In the genomic region with DNA sequence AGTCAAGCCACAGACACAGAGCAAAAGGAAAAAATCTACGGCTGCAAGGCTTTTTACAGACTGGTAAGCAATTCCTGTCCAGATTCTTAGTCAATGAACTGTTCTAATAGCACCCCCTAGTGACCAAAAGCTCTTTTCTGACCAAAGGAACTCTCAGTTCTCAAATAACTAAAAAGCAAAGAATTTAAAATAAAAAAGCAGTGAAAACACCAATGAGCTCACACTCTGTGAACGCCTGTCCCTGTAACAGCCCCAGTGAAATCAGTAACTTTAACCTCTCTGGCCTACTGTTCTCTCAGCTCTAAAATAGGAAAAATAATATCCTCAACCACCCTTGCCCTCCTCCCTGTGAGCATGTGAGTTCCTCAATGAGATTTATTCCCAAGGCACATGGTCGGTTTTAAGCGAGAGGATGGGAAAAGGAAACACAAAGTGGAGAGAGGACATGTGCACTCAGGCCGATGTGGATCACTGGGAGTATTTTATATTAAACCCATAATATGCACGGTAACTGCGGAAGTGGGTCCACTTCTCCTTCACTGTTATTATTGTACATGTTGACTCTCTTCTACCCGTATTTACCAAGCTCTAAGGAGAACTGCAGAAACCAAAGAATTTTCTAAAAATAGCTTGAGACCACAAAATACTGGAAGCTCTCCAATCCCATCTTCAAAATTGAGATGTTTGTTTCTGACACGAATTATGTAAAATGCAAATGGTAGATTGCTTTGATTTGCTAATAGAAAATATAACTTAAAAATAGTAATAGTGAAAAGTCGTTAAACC, we compare ENCODE assay signal across 1 cellular context.
TF ChIP-seq lines count a peak whose summit lies in the region.

No MANE protein-coding gene starts in this region.

TF ChIP-seq in SK-N-SH treated with all-trans-retinoic acid at 6 μM for 48 hours, 23 proteins besides CTCF, POLR2A, EP300 and RAD21 (continued from another document):
- TF ChIP-seq, protein P1, sequence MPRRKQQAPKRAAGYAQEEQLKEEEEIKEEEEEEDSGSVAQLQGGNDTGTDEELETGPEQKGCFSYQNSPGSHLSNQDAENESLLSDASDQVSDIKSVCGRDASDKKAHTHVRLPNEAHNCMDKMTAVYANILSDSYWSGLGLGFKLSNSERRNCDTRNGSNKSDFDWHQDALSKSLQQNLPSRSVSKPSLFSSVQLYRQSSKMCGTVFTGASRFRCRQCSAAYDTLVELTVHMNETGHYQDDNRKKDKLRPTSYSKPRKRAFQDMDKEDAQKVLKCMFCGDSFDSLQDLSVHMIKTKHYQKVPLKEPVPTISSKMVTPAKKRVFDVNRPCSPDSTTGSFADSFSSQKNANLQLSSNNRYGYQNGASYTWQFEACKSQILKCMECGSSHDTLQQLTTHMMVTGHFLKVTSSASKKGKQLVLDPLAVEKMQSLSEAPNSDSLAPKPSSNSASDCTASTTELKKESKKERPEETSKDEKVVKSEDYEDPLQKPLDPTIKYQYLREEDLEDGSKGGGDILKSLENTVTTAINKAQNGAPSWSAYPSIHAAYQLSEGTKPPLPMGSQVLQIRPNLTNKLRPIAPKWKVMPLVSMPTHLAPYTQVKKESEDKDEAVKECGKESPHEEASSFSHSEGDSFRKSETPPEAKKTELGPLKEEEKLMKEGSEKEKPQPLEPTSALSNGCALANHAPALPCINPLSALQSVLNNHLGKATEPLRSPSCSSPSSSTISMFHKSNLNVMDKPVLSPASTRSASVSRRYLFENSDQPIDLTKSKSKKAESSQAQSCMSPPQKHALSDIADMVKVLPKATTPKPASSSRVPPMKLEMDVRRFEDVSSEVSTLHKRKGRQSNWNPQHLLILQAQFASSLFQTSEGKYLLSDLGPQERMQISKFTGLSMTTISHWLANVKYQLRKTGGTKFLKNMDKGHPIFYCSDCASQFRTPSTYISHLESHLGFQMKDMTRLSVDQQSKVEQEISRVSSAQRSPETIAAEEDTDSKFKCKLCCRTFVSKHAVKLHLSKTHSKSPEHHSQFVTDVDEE (CRISPR knock-in tag; IDR thresholded peaks at IDR 0.05) = no peak
- TF ChIP-seq SNAI2 (CRISPR knock-in tag; IDR thresholded peaks at IDR 0.05) = no peak
- TF ChIP-seq, protein P2, sequence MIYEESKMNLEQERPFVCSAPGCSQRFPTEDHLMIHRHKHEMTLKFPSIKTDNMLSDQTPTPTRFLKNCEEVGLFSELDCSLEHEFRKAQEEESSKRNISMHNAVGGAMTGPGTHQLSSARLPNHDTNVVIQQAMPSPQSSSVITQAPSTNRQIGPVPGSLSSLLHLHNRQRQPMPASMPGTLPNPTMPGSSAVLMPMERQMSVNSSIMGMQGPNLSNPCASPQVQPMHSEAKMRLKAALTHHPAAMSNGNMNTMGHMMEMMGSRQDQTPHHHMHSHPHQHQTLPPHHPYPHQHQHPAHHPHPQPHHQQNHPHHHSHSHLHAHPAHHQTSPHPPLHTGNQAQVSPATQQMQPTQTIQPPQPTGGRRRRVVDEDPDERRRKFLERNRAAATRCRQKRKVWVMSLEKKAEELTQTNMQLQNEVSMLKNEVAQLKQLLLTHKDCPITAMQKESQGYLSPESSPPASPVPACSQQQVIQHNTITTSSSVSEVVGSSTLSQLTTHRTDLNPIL (CRISPR knock-in tag; IDR thresholded peaks at IDR 0.05; ENCODE audit: low read depth) = no peak
TF ChIP-seq in SK-N-SH treated with all-trans-retinoic acid at 6 μM for 48 hours: peak in this region for 0.
